Comparison of ENCODE assay signal across 9 cellular contexts in genomic region chr3:45631486-45631885, GRCh38. TPM values are rescaled to one million over a fixed set of nuclear protein-coding genes. Genes with fewer than 3 reads are reported as not detected.
DNase-seq lines count a peak whose midpoint lies in the region; ATAC-seq and TF ChIP-seq lines count a peak whose summit lies in the region.
"Had no signal": no experiment of that assay in that cellular context is flagged by ENCODE, and none has a peak within 500 bp of the region (broad histone marks: within the 10 kb centered on the region; RNA-seq: fewer than 3 reads in every experiment).

No MANE protein-coding gene starts in this region.

- H3K4me1 ChIP-seq in GM23338 (ENCODE audit: insufficient read depth): peaks cover 23% of the 10 kb centered on the region
- H3K4me1 ChIP-seq in heart left ventricle: peaks cover 0 to 48% (median 27%) of the 10 kb centered on the region in 12 donors
- peaks cover 16% of the 10 kb centered on the region for H3K4me1 ChIP-seq in skeletal muscle satellite cell (ENCODE audit: control insufficient read depth, insufficient read depth, low read length)

- 0 out of 2 replicates have a peak, but pooled peaks cover 7% of the 10 kb centered on the region for H3K79me2 ChIP-seq in GM23338 (replicated peaks; ENCODE audit: insufficient read depth)

- TF ChIP-seq POLR2A in heart left ventricle (IDR thresholded peaks at IDR 0.05): no peak

- H3K4me3 ChIP-seq in GM23338 (no peak overlapping the region), heart left ventricle (no peak overlapping the region), skeletal muscle satellite cell (ENCODE audit: low read length) (no peak overlapping the region)

- no peak for TF ChIP-seq CTCF in GM23338 (conservative IDR thresholded peaks at IDR 0.05; ENCODE audit: low read depth in 2 of 2)
- TF ChIP-seq CTCF in heart left ventricle (IDR thresholded peaks at IDR 0.05): no peak

- ATAC-seq in GM23338 (no peak), heart left ventricle (peak in 3 of 4 donors; percentile 50 to 75 (median 75)), HG03460 (IDR thresholded peaks at IDR 0.05; ENCODE audit: unreplicated experiment) (no peak)

- H2AFZ ChIP-seq in GM23338: no peak overlapping the region

- DNase-seq in GM23338 (ENCODE audit: low spot score): no peak
- DNase-seq in SKM-1 treated with dmso at 0.1 percent for 144 hours (lab: John Stamatoyannopoulos, UW; ENCODE audit: unreplicated experiment): peak; percentile 55
- DNase-seq in heart left ventricle: no peak
- no peak for DNase-seq in stimulated activated CD4-positive, alpha-beta T cell treated with anti-CD3 and anti-CD28 coated beads, Interleukin-1b, Interleukin-23, amount 100 ng/mL, for 48 hours
- DNase-seq in foreskin melanocyte: no peak
- DNase-seq: mesendoderm, NCI-H510A treated with DMSO at 0.1 percent for 48 hours had no signal

- no peaks in the 10 kb centered on the region for H4K20me1 ChIP-seq in GM23338 (replicated peaks; ENCODE audit: insufficient read depth)

- H3K4me2 ChIP-seq in GM23338 (no peak overlapping the region), skeletal muscle satellite cell (ENCODE audit: low read length) (no peak overlapping the region)

- H3K9me2 ChIP-seq in GM23338 (ENCODE audit: insufficient read depth): no peaks in the 10 kb centered on the region; the same call in 1 of the 2 replicates

- H3K27ac Mint-ChIP-seq in GM23338: peak overlapping the region; percentile 42; the same call in 1 of the 2 replicates

- no peak overlapping the region for H3K4me3 Mint-ChIP-seq in GM23338

- H3K9me3 Mint-ChIP-seq in GM23338: no peaks in the 10 kb centered on the region

- 2 to 8% (median 6%) methylated on average over 6 of the region's 6 CpGs for WGBS in heart left ventricle, 4 donors

- intact Hi-C loops in heart left ventricle (cut with DNase I): no loop called here

- no peaks in the 10 kb centered on the region for H3K27me3 ChIP-seq in GM23338 (ENCODE audit: insufficient read depth)
- H3K27me3 ChIP-seq in heart left ventricle: no peaks in the 10 kb centered on the region
- no peaks in the 10 kb centered on the region for H3K27me3 ChIP-seq in skeletal muscle satellite cell (ENCODE audit: control insufficient read depth, insufficient read depth, low read length)

- H3F3A ChIP-seq in GM23338 (replicated peaks; ENCODE audit: low read depth): peaks cover 5% of the 10 kb centered on the region; the same call in 1 of the 2 replicates

- peak overlapping the region; percentile 32; the same call in 1 of the 2 replicates for H3K27ac ChIP-seq in GM23338 (ENCODE audit: low read depth)
- H3K27ac ChIP-seq in heart left ventricle: peak overlapping the region in 3 of 12 donors; percentile 34 to 76 (median 34)

- H3K36me3 Mint-ChIP-seq in GM23338 (ENCODE audit: low read depth): peaks cover 4% of the 10 kb centered on the region; the same call in 1 of the 3 replicates

- H3K36me3 ChIP-seq in GM23338 (ENCODE audit: insufficient read depth): no peaks in the 10 kb centered on the region
- peaks cover 0 to 6% (median 4%) of the 10 kb centered on the region in 9 donors for H3K36me3 ChIP-seq in heart left ventricle
- H3K36me3 ChIP-seq in skeletal muscle satellite cell (ENCODE audit: insufficient read depth, low read length): peaks cover 8% of the 10 kb centered on the region

- peak overlapping the region; percentile 1 for H3K9ac ChIP-seq in skeletal muscle satellite cell (ENCODE audit: low read depth, low read length)

- H3K9me3 ChIP-seq in heart left ventricle (no peaks in the 10 kb centered on the region), skeletal muscle satellite cell (replicated peaks; ENCODE audit: low read length) (no peaks in the 10 kb centered on the region)

- peaks cover 28% of the 10 kb centered on the region for H3K4me1 Mint-ChIP-seq in GM23338

- H3K27me3 Mint-ChIP-seq in GM23338 (ENCODE audit: insufficient read depth, low read depth, poor library complexity): peaks cover 6% of the 10 kb centered on the region

TF ChIP-seq in GM23338, 12 proteins besides CTCF, POLR2A, EP300 and RAD21 (continues in another document):
- TF ChIP-seq ZNF114 (CRISPR knock-in tag; IDR thresholded peaks at IDR 0.05) (no peak), POLR2AphosphoS5 (IDR thresholded peaks at IDR 0.05; ENCODE audit: low read depth) (no peak), NANOG (IDR thresholded peaks at IDR 0.05; ENCODE audit: borderline replicate concordance) (no peak), CREB1 (CRISPR knock-in tag; IDR thresholded peaks at IDR 0.05; ENCODE audit: low read depth) (no peak), REST (IDR thresholded peaks at IDR 0.05; ENCODE audit: unreplicated experiment) (no peak), ZNF331 (CRISPR knock-in tag; IDR thresholded peaks at IDR 0.05; ENCODE audit: low read depth) (no peak), JUNB (IDR thresholded peaks at IDR 0.05; ENCODE audit: unreplicated experiment) (no peak), EZH2phosphoT487 (IDR thresholded peaks at IDR 0.05; ENCODE audit: unreplicated experiment) (no peak), STAT1 (IDR thresholded peaks at IDR 0.05; ENCODE audit: unreplicated experiment) (no peak), ETS1 (IDR thresholded peaks at IDR 0.05) (no peak), EZH2 (IDR thresholded peaks at IDR 0.05; ENCODE audit: low read depth, unreplicated experiment) (no peak)

RNA-seq across cellular contexts. Expression of gene LIMD1, which starts 36.9 kb away (rescaled TPM):
- 21.8 and 31.5 TPM in 2 replicates for total RNA-seq in GM23338 (2014; rRNA removed; shearing (Covaris generic))
- polyA plus RNA-seq in GM23338 (2016; fragmentation: Nextera tagmentation; extraction: Ambion mirVana): 8.3 and 10.2 TPM in 2 replicates
- 10 to 100 TPM; 24.8 to 42.8 (median 32.9) TPM for total RNA-seq in heart left ventricle
- polyA plus RNA-seq in heart left ventricle: 10 to 100 TPM; 14.4 to 17.7 TPM
- total RNA-seq in skeletal muscle satellite cell (2012; rRNA removed): 23.8 and 26.4 TPM in 2 replicates

RNA-seq across cellular contexts. Expression of gene SACM1L, which starts 57.7 kb away (rescaled TPM):
- total RNA-seq in GM23338 (2014; rRNA removed; shearing (Covaris generic)): 97.2 and 97.8 TPM in 2 replicates
- polyA plus RNA-seq in GM23338 (2016; fragmentation: Nextera tagmentation; extraction: Ambion mirVana) (43.2 and 43.5 TPM in 2 replicates), heart left ventricle (10 to 100 TPM; 15.1 to 25.7 TPM)
- total RNA-seq in heart left ventricle: 10 to 100 TPM; 12.6 to 35.3 (median 22.3) TPM
- 18.6 and 20.0 TPM in 2 replicates for total RNA-seq in skeletal muscle satellite cell (2012; rRNA removed)

Comparison
In these comparisons a context has a peak if more than half of its experiments do, and no peak if none do; other contexts are left out.
1. ATAC-seq: peak in heart left ventricle (3 of 4); none in GM23338 (single experiment) and HG03460 (single experiment).